1 cellular context compared by ENCODE assay signal in the genomic region with DNA sequence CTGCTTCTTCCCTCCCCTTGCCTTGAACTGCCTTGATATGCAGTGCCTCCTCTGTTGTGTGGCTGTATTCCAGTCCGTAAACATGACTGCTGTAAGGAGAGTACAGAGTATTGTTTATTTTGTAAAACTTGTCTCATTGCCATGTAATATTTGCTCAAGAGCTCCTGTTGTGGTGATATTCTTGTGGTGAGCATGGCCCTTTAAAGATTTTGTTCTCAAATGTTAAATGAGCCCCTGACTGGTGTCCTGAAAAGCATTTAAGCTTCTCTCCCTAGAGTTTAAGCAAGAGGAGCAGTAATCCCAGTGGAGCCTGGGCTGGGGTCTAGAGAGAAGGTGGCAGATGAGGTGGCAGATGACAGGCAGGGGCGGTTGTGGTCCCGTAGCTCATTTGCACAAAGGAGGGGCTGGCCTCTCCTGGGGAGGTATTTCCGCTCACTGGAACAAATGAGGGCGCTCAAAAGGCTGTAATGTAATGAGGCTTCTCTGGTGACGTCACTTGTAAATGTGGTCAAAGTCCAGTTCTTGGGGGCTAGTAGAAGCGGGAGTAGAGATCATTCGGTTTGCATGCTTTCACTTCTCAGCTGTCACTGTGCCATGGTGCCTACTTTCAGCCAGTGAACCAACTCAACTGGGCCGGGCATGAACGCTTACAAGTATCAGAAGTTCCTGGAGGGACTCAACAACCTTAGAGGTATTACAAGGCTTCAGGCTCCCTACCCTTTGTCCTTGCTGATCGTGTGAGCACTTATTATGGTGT.
TF ChIP-seq lines count a peak whose summit lies in the region.

No MANE protein-coding gene starts in this region.

TF ChIP-seq in K562, 482 proteins besides CTCF, POLR2A, EP300 and RAD21 (continued from another document and continues in another):
- peak; percentile 51 to 74; a peak in 3 of 4 replicates for TF ChIP-seq MAZ (CRISPR knock-in tag; conservative IDR thresholded peaks at IDR 0.05 in 1 of 2, IDR thresholded peaks at IDR 0.05 in 1 of 2)
- TF ChIP-seq, protein P1, sequence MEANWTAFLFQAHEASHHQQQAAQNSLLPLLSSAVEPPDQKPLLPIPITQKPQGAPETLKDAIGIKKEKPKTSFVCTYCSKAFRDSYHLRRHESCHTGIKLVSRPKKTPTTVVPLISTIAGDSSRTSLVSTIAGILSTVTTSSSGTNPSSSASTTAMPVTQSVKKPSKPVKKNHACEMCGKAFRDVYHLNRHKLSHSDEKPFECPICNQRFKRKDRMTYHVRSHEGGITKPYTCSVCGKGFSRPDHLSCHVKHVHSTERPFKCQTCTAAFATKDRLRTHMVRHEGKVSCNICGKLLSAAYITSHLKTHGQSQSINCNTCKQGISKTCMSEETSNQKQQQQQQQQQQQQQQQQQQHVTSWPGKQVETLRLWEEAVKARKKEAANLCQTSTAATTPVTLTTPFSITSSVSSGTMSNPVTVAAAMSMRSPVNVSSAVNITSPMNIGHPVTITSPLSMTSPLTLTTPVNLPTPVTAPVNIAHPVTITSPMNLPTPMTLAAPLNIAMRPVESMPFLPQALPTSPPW (CRISPR knock-in tag; IDR thresholded peaks at IDR 0.05): peak; percentile 53; the same call in 1 of the 2 replicates
- TF ChIP-seq, protein P2, sequence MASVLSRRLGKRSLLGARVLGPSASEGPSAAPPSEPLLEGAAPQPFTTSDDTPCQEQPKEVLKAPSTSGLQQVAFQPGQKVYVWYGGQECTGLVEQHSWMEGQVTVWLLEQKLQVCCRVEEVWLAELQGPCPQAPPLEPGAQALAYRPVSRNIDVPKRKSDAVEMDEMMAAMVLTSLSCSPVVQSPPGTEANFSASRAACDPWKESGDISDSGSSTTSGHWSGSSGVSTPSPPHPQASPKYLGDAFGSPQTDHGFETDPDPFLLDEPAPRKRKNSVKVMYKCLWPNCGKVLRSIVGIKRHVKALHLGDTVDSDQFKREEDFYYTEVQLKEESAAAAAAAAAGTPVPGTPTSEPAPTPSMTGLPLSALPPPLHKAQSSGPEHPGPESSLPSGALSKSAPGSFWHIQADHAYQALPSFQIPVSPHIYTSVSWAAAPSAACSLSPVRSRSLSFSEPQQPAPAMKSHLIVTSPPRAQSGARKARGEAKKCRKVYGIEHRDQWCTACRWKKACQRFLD (CRISPR knock-in tag; IDR thresholded peaks at IDR 0.05): 0 out of 2 replicates have a peak, but pooled peaks have one; percentile 34
- TF ChIP-seq, protein P3, sequence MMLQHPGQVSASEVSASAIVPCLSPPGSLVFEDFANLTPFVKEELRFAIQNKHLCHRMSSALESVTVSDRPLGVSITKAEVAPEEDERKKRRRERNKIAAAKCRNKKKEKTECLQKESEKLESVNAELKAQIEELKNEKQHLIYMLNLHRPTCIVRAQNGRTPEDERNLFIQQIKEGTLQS (IDR thresholded peaks at IDR 0.05): peak; percentile 99
- TF ChIP-seq, protein P3 (CRISPR knock-in tag; conservative IDR thresholded peaks at IDR 0.05): peak; percentile 78
- peak; percentile 36 for TF ChIP-seq SMAD1 (IDR thresholded peaks at IDR 0.05; ENCODE audit: low read depth, low read length, partially characterized antibody)
- TF ChIP-seq, protein P4, sequence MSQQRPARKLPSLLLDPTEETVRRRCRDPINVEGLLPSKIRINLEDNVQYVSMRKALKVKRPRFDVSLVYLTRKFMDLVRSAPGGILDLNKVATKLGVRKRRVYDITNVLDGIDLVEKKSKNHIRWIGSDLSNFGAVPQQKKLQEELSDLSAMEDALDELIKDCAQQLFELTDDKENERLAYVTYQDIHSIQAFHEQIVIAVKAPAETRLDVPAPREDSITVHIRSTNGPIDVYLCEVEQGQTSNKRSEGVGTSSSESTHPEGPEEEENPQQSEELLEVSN (IDR thresholded peaks at IDR 0.05; ENCODE audit: borderline replicate concordance in 1 of 2, extremely low read depth in 1 of 2, insufficient read depth in 1 of 2, insufficient read length in 1 of 2, low read depth in 1 of 2, low read length in 1 of 2, poor library complexity in 1 of 2, severe bottlenecking in 1 of 2): peak in 1 of 2 experiments; percentile 29
- peak; percentile 58 for TF ChIP-seq MYC (IDR thresholded peaks at IDR 0.05; ENCODE audit: low read depth, low read length)
- TF ChIP-seq MYC (CRISPR knock-in tag; IDR thresholded peaks at IDR 0.05; ENCODE audit: borderline replicate concordance, low read depth): no peak
- peak; percentile 38 for TF ChIP-seq MEIS2 (IDR thresholded peaks at IDR 0.05; ENCODE audit: partially characterized antibody)
- TF ChIP-seq CAMTA2 (CRISPR knock-in tag; conservative IDR thresholded peaks at IDR 0.05): no peak
- TF ChIP-seq ILK (tag; IDR thresholded peaks at IDR 0.05; ENCODE audit: borderline replicate concordance, low read depth): no peak
- TF ChIP-seq, protein P5, sequence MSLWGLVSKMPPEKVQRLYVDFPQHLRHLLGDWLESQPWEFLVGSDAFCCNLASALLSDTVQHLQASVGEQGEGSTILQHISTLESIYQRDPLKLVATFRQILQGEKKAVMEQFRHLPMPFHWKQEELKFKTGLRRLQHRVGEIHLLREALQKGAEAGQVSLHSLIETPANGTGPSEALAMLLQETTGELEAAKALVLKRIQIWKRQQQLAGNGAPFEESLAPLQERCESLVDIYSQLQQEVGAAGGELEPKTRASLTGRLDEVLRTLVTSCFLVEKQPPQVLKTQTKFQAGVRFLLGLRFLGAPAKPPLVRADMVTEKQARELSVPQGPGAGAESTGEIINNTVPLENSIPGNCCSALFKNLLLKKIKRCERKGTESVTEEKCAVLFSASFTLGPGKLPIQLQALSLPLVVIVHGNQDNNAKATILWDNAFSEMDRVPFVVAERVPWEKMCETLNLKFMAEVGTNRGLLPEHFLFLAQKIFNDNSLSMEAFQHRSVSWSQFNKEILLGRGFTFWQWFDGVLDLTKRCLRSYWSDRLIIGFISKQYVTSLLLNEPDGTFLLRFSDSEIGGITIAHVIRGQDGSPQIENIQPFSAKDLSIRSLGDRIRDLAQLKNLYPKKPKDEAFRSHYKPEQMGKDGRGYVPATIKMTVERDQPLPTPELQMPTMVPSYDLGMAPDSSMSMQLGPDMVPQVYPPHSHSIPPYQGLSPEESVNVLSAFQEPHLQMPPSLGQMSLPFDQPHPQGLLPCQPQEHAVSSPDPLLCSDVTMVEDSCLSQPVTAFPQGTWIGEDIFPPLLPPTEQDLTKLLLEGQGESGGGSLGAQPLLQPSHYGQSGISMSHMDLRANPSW (CRISPR knock-in tag; IDR thresholded peaks at IDR 0.05): 0 out of 2 replicates have a peak, but pooled peaks have one; percentile 50
- TF ChIP-seq ATF7 (IDR thresholded peaks at IDR 0.05): peak; percentile 99
- no peak for TF ChIP-seq FOXM1 (IDR thresholded peaks at IDR 0.05; ENCODE audit: low read depth)
- no peak for TF ChIP-seq FOXM1 (CRISPR knock-in tag; IDR thresholded peaks at IDR 0.05; ENCODE audit: low read depth)
- peak; percentile 93 for TF ChIP-seq JUND (IDR thresholded peaks at IDR 0.05; ENCODE audit: borderline replicate concordance, low read depth, low read length)
- peak; percentile 88 for TF ChIP-seq JUND (tag; IDR thresholded peaks at IDR 0.05; ENCODE audit: borderline replicate concordance, low read depth, low read length)
- TF ChIP-seq ZNF263 (CRISPR knock-in tag; IDR thresholded peaks at IDR 0.05; ENCODE audit: borderline replicate concordance): peak; percentile 19; the same call in 1 of the 2 replicates
- TF ChIP-seq ATF1 (CRISPR knock-in tag; IDR thresholded peaks at IDR 0.05): no peak; the same call in 1 of the 2 replicates
- TF ChIP-seq ATF1 (tag; IDR thresholded peaks at IDR 0.05): peak; percentile 98
- peak; percentile 75; the same call in 1 of the 2 replicates for TF ChIP-seq MTA3 (IDR thresholded peaks at IDR 0.05; ENCODE audit: borderline replicate concordance)
- TF ChIP-seq HMG20B (CRISPR knock-in tag; IDR thresholded peaks at IDR 0.05): no peak
- TF ChIP-seq, protein P6, sequence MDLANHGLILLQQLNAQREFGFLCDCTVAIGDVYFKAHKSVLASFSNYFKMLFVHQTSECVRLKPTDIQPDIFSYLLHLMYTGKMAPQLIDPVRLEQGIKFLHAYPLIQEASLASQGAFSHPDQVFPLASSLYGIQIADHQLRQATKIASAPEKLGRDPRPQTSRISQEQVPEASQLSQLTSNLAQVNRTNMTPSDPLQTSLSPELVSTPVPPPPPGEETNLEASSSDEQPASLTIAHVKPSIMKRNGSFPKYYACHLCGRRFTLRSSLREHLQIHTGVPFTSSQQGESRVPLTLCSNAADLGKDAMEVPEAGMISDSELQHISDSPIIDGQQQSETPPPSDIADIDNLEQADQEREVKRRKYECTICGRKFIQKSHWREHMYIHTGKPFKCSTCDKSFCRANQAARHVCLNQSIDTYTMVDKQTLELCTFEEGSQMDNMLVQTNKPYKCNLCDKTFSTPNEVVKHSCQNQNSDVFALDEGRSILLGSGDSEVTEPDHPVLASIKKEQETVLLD (IDR thresholded peaks at IDR 0.05): 0 out of 2 replicates have a peak, but pooled peaks have one; percentile 37
- no peak for TF ChIP-seq HDAC1 (IDR thresholded peaks at IDR 0.05)
- 0 out of 2 replicates have a peak, but pooled peaks have one; percentile 5 for TF ChIP-seq ELF4 (CRISPR knock-in tag; IDR thresholded peaks at IDR 0.05)
- peak; percentile 49; the same call in 1 of the 2 replicates for TF ChIP-seq RB1 (IDR thresholded peaks at IDR 0.05; ENCODE audit: low read depth)
- TF ChIP-seq FOXA1 (IDR thresholded peaks at IDR 0.05; ENCODE audit: borderline replicate concordance): no peak
- TF ChIP-seq, protein P7, sequence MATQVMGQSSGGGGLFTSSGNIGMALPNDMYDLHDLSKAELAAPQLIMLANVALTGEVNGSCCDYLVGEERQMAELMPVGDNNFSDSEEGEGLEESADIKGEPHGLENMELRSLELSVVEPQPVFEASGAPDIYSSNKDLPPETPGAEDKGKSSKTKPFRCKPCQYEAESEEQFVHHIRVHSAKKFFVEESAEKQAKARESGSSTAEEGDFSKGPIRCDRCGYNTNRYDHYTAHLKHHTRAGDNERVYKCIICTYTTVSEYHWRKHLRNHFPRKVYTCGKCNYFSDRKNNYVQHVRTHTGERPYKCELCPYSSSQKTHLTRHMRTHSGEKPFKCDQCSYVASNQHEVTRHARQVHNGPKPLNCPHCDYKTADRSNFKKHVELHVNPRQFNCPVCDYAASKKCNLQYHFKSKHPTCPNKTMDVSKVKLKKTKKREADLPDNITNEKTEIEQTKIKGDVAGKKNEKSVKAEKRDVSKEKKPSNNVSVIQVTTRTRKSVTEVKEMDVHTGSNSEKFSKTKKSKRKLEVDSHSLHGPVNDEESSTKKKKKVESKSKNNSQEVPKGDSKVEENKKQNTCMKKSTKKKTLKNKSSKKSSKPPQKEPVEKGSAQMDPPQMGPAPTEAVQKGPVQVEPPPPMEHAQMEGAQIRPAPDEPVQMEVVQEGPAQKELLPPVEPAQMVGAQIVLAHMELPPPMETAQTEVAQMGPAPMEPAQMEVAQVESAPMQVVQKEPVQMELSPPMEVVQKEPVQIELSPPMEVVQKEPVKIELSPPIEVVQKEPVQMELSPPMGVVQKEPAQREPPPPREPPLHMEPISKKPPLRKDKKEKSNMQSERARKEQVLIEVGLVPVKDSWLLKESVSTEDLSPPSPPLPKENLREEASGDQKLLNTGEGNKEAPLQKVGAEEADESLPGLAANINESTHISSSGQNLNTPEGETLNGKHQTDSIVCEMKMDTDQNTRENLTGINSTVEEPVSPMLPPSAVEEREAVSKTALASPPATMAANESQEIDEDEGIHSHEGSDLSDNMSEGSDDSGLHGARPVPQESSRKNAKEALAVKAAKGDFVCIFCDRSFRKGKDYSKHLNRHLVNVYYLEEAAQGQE (CRISPR knock-in tag; IDR thresholded peaks at IDR 0.05; ENCODE audit: low read depth): no peak
- peak; percentile 41 for TF ChIP-seq POLR2B (IDR thresholded peaks at IDR 0.05; ENCODE audit: low read depth, partially characterized antibody)
- TF ChIP-seq PHF8 (IDR thresholded peaks at IDR 0.05; ENCODE audit: borderline replicate concordance, low read length): peak; percentile 52; the same call in 1 of the 2 replicates
- TF ChIP-seq, protein P8, sequence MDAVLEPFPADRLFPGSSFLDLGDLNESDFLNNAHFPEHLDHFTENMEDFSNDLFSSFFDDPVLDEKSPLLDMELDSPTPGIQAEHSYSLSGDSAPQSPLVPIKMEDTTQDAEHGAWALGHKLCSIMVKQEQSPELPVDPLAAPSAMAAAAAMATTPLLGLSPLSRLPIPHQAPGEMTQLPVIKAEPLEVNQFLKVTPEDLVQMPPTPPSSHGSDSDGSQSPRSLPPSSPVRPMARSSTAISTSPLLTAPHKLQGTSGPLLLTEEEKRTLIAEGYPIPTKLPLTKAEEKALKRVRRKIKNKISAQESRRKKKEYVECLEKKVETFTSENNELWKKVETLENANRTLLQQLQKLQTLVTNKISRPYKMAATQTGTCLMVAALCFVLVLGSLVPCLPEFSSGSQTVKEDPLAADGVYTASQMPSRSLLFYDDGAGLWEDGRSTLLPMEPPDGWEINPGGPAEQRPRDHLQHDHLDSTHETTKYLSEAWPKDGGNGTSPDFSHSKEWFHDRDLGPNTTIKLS (IDR thresholded peaks at IDR 0.05; ENCODE audit: borderline replicate concordance, low read depth): peak; percentile 73
- TF ChIP-seq, protein P9, sequence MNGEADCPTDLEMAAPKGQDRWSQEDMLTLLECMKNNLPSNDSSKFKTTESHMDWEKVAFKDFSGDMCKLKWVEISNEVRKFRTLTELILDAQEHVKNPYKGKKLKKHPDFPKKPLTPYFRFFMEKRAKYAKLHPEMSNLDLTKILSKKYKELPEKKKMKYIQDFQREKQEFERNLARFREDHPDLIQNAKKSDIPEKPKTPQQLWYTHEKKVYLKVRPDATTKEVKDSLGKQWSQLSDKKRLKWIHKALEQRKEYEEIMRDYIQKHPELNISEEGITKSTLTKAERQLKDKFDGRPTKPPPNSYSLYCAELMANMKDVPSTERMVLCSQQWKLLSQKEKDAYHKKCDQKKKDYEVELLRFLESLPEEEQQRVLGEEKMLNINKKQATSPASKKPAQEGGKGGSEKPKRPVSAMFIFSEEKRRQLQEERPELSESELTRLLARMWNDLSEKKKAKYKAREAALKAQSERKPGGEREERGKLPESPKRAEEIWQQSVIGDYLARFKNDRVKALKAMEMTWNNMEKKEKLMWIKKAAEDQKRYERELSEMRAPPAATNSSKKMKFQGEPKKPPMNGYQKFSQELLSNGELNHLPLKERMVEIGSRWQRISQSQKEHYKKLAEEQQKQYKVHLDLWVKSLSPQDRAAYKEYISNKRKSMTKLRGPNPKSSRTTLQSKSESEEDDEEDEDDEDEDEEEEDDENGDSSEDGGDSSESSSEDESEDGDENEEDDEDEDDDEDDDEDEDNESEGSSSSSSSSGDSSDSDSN (IDR thresholded peaks at IDR 0.05; ENCODE audit: borderline replicate concordance in 1 of 2, low read depth in 2 of 2, low read length in 2 of 2): no peak
- peak; percentile 17; the same call in 1 of the 2 replicates for TF ChIP-seq ESRRA (IDR thresholded peaks at IDR 0.05; ENCODE audit: borderline replicate concordance, low read depth)
- TF ChIP-seq MCM7 (IDR thresholded peaks at IDR 0.05): no peak
- TF ChIP-seq, protein P10, sequence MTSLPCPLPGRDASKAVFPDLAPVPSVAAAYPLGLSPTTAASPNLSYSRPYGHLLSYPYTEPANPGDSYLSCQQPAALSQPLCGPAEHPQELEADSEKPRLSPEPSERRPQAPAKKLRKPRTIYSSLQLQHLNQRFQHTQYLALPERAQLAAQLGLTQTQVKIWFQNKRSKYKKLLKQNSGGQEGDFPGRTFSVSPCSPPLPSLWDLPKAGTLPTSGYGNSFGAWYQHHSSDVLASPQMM (CRISPR knock-in tag; IDR thresholded peaks at IDR 0.05): no peak
- TF ChIP-seq PML (IDR thresholded peaks at IDR 0.05; ENCODE audit: low read length): peak; percentile 52; the same call in 1 of the 2 replicates
- peak in 1 of 2 experiments; percentile 54; a peak in 1 of 4 replicates for TF ChIP-seq FOXA3 (CRISPR knock-in tag; conservative IDR thresholded peaks at IDR 0.05 in 1 of 2, IDR thresholded peaks at IDR 0.05 in 1 of 2)
- TF ChIP-seq RBM39 (optimal IDR thresholded peaks at IDR 0.05; ENCODE audit: low read depth, low read length): no peak
